Comparison of ENCODE assay signal across 21 cellular contexts in genomic region chr12:47839214-47839613, GRCh38. TPM values are rescaled to one million over a fixed set of nuclear protein-coding genes. Genes with fewer than 3 reads are reported as not detected.
DNase-seq lines count a peak whose midpoint lies in the region; FAIRE-seq and TF ChIP-seq lines count a peak whose summit lies in the region.
"Had no signal": no experiment of that assay in that cellular context is flagged by ENCODE, and none has a peak within 500 bp of the region (broad histone marks: within the 10 kb centered on the region; RNA-seq: fewer than 3 reads in every experiment).

No MANE protein-coding gene starts in this region.

- FAIRE-seq in D721Med (lab: Jason Lieb, UNC): no peak
- FAIRE-seq: A204.1, colon had no signal

- peak; percentile 61 for DNase-seq in activated CD8-positive, alpha-beta memory T cell treated with anti-CD3 and anti-CD28 coated beads, Interleukin-2, amount 50 U/mL, for 48 hours
- no peak for DNase-seq in activated CD8-positive, alpha-beta memory T cell treated with anti-CD3 and anti-CD28 coated beads for 24 hours
- DNase-seq in NCI-H2171 treated with DMSO at 0.1 percent for 48 hours (lab: John Stamatoyannopoulos, UW): peak; percentile 78
- no peak for DNase-seq in endothelial cell (ENCODE audit: low spot score)
- no peak for DNase-seq in caudate nucleus (lab: John Stamatoyannopoulos, UW)
- no peak for DNase-seq in ACHN
- no peak for DNase-seq in D721Med (ENCODE audit: insufficient read length, low spot score)
- DNase-seq: activated CD4-positive, alpha-beta T cell treated with anti-CD3 and anti-CD28 coated beads for 1 hour; effector memory CD8-positive, alpha-beta T cell; mammary epithelial cell; NCI-H2081 treated with DMSO at 0.1 percent for 48 hours; upper lobe of left lung had no signal

- H3K9me3 Mint-ChIP-seq in endothelial cell (ENCODE audit: unreplicated experiment): no peaks in the 10 kb centered on the region
- H3K9me3 Mint-ChIP-seq: effector memory CD8-positive, alpha-beta T cell; GM23338 had no signal

- no peak overlapping the region for H3K27ac Mint-ChIP-seq in endothelial cell (ENCODE audit: unreplicated experiment)
- H3K27ac Mint-ChIP-seq: B cell; effector memory CD8-positive, alpha-beta T cell; GM23338 had no signal

- peak overlapping the region; percentile 28 for H3K4me3 Mint-ChIP-seq in endothelial cell (ENCODE audit: unreplicated experiment)
- H3K4me3 Mint-ChIP-seq: B cell; effector memory CD8-positive, alpha-beta T cell; GM23338 had no signal

- H2AFZ ChIP-seq in parathyroid adenoma: no peak overlapping the region

- in situ Hi-C loops in ACHN (cut with HindIII; ENCODE audit: low pct_ligation_motif_present, low pct_unique_long_range_greater_than_20kb, low sequenced_read_pairs): no loop called here

- TF ChIP-seq CTCF in endothelial cell (IDR thresholded peaks at IDR 0.05; ENCODE audit: unreplicated experiment) (no peak), parathyroid adenoma (IDR thresholded peaks at IDR 0.05) (no peak), D721Med (IDR thresholded peaks at IDR 0.05; ENCODE audit: insufficient read depth, missing control alignments) (no peak)

- H3K4me2 ChIP-seq in parathyroid adenoma (ENCODE audit: low read length): no peak overlapping the region
- H3K4me2 ChIP-seq: GM23338 had no signal

- no peak overlapping the region for H3K4me3 ChIP-seq in parathyroid adenoma (ENCODE audit: low read depth, low read length)
- H3K4me3 ChIP-seq: GM23338, Peyer's patch, SJSA1, upper lobe of left lung had no signal

- no peaks in the 10 kb centered on the region for H3K27me3 ChIP-seq in parathyroid adenoma (ENCODE audit: control insufficient read depth, insufficient read depth, low read length)
- H3K27me3 ChIP-seq: brain microvascular endothelial cell, neutrophil, Peyer's patch, upper lobe of left lung had no signal

- H3K27me3 Mint-ChIP-seq in endothelial cell (ENCODE audit: unreplicated experiment): peaks cover 12% of the 10 kb centered on the region
- H3K27me3 Mint-ChIP-seq: B cell had no signal

- no peak overlapping the region for H3K9ac ChIP-seq in parathyroid adenoma

- no peaks in the 10 kb centered on the region for H3K36me3 ChIP-seq in parathyroid adenoma (ENCODE audit: control insufficient read depth, insufficient read depth, low read length)
- H3K36me3 ChIP-seq: brain microvascular endothelial cell, SJSA1 had no signal

- H3K27ac ChIP-seq in parathyroid adenoma (peak overlapping the region; percentile 43), caudate nucleus (ENCODE audit: low read depth, low read length) (no peak overlapping the region)
- H3K27ac ChIP-seq: brain microvascular endothelial cell, neutrophil, Peyer's patch, SJSA1, upper lobe of left lung had no signal

- H3K4me1 Mint-ChIP-seq in endothelial cell (ENCODE audit: unreplicated experiment): peaks cover 55% of the 10 kb centered on the region

- H3K9me3 ChIP-seq in parathyroid adenoma (ENCODE audit: control insufficient read depth, low read length): no peaks in the 10 kb centered on the region
- H3K9me3 ChIP-seq: neutrophil, Peyer's patch, SJSA1, upper lobe of left lung had no signal

- peaks cover 35% of the 10 kb centered on the region for H3K4me1 ChIP-seq in parathyroid adenoma
- H3K4me1 ChIP-seq: SJSA1 had no signal

- no peaks in the 10 kb centered on the region for H3K36me3 Mint-ChIP-seq in endothelial cell (ENCODE audit: low read depth, unreplicated experiment)

- no peaks in the 10 kb centered on the region for H3K79me2 ChIP-seq in parathyroid adenoma

RNA-seq across cellular contexts. Expression of gene HDAC7, which starts 19.5 kb away (rescaled TPM):
- total RNA-seq in endothelial cell (ENCODE audit: unreplicated experiment): 387 TPM

Comparison
In these comparisons a context has a peak if more than half of its experiments do, and no peak if none do; other contexts are left out.
1. DNase-seq: peak in activated CD8-positive, alpha-beta memory T cell treated with anti-CD3 and anti-CD28 coated beads, Interleukin-2, amount 50 U/mL, for 48 hours (single experiment) and NCI-H2171 treated with DMSO at 0.1 percent for 48 hours (single experiment); none in activated CD8-positive, alpha-beta memory T cell treated with anti-CD3 and anti-CD28 coated beads for 24 hours (single experiment), endothelial cell (single experiment), caudate nucleus (0 of 61), ACHN (single experiment) and D721Med (single experiment).